ENCODE assay signal across 30 cellular contexts in genomic region chr20:1174787-1175186, GRCh38. TPM values are rescaled to one million over a fixed set of nuclear protein-coding genes. Genes with fewer than 3 reads are reported as not detected.
DNase-seq lines count a peak whose midpoint lies in the region; ATAC-seq, FAIRE-seq and TF ChIP-seq lines count a peak whose summit lies in the region.
"Had no signal": no experiment of that assay in that cellular context is flagged by ENCODE, and none has a peak within 500 bp of the region (broad histone marks: within the 10 kb centered on the region; RNA-seq: fewer than 3 reads in every experiment).

No MANE protein-coding gene starts in this region.

- no peaks in the 10 kb centered on the region for H3K9me2 ChIP-seq in neural cell (ENCODE audit: insufficient read depth, low read length)

- no peak overlapping the region for H3K4me3 Mint-ChIP-seq in activated naive CD8-positive, alpha-beta T cell treated with anti-CD3 and anti-CD28 coated beads, Interleukin-2, amount 50 U/mL, for 24 hours
- no peak overlapping the region for H3K4me3 Mint-ChIP-seq in activated naive CD8-positive, alpha-beta T cell treated with anti-CD3 and anti-CD28 coated beads for 36 hours
- H3K4me3 Mint-ChIP-seq: CD4-positive, alpha-beta memory T cell had no signal

- H3K4me1 Mint-ChIP-seq in activated naive CD8-positive, alpha-beta T cell treated with anti-CD3 and anti-CD28 coated beads, Interleukin-2, amount 50 U/mL, for 24 hours: no peaks in the 10 kb centered on the region
- no peaks in the 10 kb centered on the region for H3K4me1 Mint-ChIP-seq in activated naive CD8-positive, alpha-beta T cell treated with anti-CD3 and anti-CD28 coated beads for 36 hours
- H3K4me1 Mint-ChIP-seq: CD4-positive, alpha-beta memory T cell had no signal

- H3K27ac Mint-ChIP-seq in activated naive CD8-positive, alpha-beta T cell treated with anti-CD3 and anti-CD28 coated beads, Interleukin-2, amount 50 U/mL, for 24 hours: peak overlapping the region; percentile 15
- H3K27ac Mint-ChIP-seq in activated naive CD8-positive, alpha-beta T cell treated with anti-CD3 and anti-CD28 coated beads for 36 hours: no peak overlapping the region
- H3K27ac Mint-ChIP-seq: CD4-positive, alpha-beta memory T cell had no signal

- H3F3A ChIP-seq in neural cell (ENCODE audit: insufficient read depth, low read length, poor library complexity, severe bottlenecking): peaks cover 4% of the 10 kb centered on the region

- DNase-seq in activated naive CD8-positive, alpha-beta T cell treated with anti-CD3 and anti-CD28 coated beads, Interleukin-2, amount 50 U/mL, for 24 hours: no peak
- DNase-seq in activated naive CD8-positive, alpha-beta T cell treated with anti-CD3 and anti-CD28 coated beads for 36 hours: no peak
- DNase-seq in bronchial epithelial cell (ENCODE audit: low read depth): no peak
- no peak for DNase-seq in cardiac septum (ENCODE audit: low spot score)
- no peak for DNase-seq in caudate nucleus (lab: John Stamatoyannopoulos, UW)
- DNase-seq: C1 segment of cervical spinal cord; CD4-positive, alpha-beta memory T cell; COR-L47; DMS53; Kasumi-1; NCI-H1092 treated with DMSO at 0.1 percent for 48 hours; NCI-H1436; NCI-H187; NCI-H2081 treated with DMSO at 0.1 percent for 48 hours; NCI-H2171; NCI-H226; NCI-H510A; NCI-H69; SHP77 had no signal

- no peaks in the 10 kb centered on the region for H4K20me1 ChIP-seq in neural cell (ENCODE audit: insufficient read depth)

- H3K36me3 ChIP-seq in bronchial epithelial cell (ENCODE audit: control insufficient read depth, insufficient read depth, low read length): peaks cover 2% of the 10 kb centered on the region
- H3K36me3 ChIP-seq in neural cell (ENCODE audit: insufficient read depth, low read length): no peaks in the 10 kb centered on the region

- no peak overlapping the region for H3K9ac ChIP-seq in neural cell (ENCODE audit: low read length)

- no peak for ATAC-seq in activated naive CD8-positive, alpha-beta T cell treated with anti-CD3 and anti-CD28 coated beads, Interleukin-2, amount 50 U/mL, for 24 hours
- ATAC-seq: Panc1 had no signal

- no peaks in the 10 kb centered on the region for H3K27me3 Mint-ChIP-seq in activated naive CD8-positive, alpha-beta T cell treated with anti-CD3 and anti-CD28 coated beads, Interleukin-2, amount 50 U/mL, for 24 hours
- H3K27me3 Mint-ChIP-seq in activated naive CD8-positive, alpha-beta T cell treated with anti-CD3 and anti-CD28 coated beads for 36 hours: no peaks in the 10 kb centered on the region
- H3K27me3 Mint-ChIP-seq: CD4-positive, alpha-beta memory T cell had no signal

- TF ChIP-seq RAD21 in neural cell (conservative IDR thresholded peaks at IDR 0.05): no peak

- TF ChIP-seq CTCF in bronchial epithelial cell (IDR thresholded peaks at IDR 0.05; ENCODE audit: insufficient read depth, low read length, severe bottlenecking): no peak
- TF ChIP-seq CTCF in neural cell (IDR thresholded peaks at IDR 0.05; ENCODE audit: poor library complexity, severe bottlenecking): no peak

- H3K27ac ChIP-seq in neural cell (ENCODE audit: low read length): no peak overlapping the region
- H3K27ac ChIP-seq in caudate nucleus (ENCODE audit: low read depth, low read length): no peak overlapping the region
- H3K27ac ChIP-seq: HL-60, RWPE1 had no signal

- no peaks in the 10 kb centered on the region for H3K9me3 ChIP-seq in neural cell (ENCODE audit: low read length)

- no peak overlapping the region for H3K4me2 ChIP-seq in neural cell (ENCODE audit: low read length)

- no peak overlapping the region for H2AFZ ChIP-seq in neural cell (ENCODE audit: low read depth, low read length)

- peaks cover 23% of the 10 kb centered on the region for H3K36me3 Mint-ChIP-seq in activated naive CD8-positive, alpha-beta T cell treated with anti-CD3 and anti-CD28 coated beads, Interleukin-2, amount 50 U/mL, for 24 hours (ENCODE audit: low read depth)
- peaks cover 12% of the 10 kb centered on the region for H3K36me3 Mint-ChIP-seq in activated naive CD8-positive, alpha-beta T cell treated with anti-CD3 and anti-CD28 coated beads for 36 hours

- intact Hi-C loops in cardiac septum (cut with DNase I): no loop called here

- no peaks in the 10 kb centered on the region for H3K79me2 ChIP-seq in neural cell (replicated peaks; ENCODE audit: insufficient read depth, low read length)

- H3K9me3 Mint-ChIP-seq in activated naive CD8-positive, alpha-beta T cell treated with anti-CD3 and anti-CD28 coated beads, Interleukin-2, amount 50 U/mL, for 24 hours: no peaks in the 10 kb centered on the region
- no peaks in the 10 kb centered on the region for H3K9me3 Mint-ChIP-seq in activated naive CD8-positive, alpha-beta T cell treated with anti-CD3 and anti-CD28 coated beads for 36 hours
- H3K9me3 Mint-ChIP-seq: CD4-positive, alpha-beta memory T cell had no signal

- H3K27me3 ChIP-seq in bronchial epithelial cell (ENCODE audit: control insufficient read depth, insufficient read depth, low read length): no peaks in the 10 kb centered on the region
- H3K27me3 ChIP-seq in neural cell (ENCODE audit: insufficient read depth, low read depth, low read length): no peaks in the 10 kb centered on the region

- H3K4me3 ChIP-seq in bronchial epithelial cell (ENCODE audit: low read depth, low read length): no peak overlapping the region
- H3K4me3 ChIP-seq in neural cell (ENCODE audit: low read length): no peak overlapping the region

- FAIRE-seq in bronchial epithelial cell (lab: Jason Lieb, UNC): peak; percentile 97
- FAIRE-seq: A204.1, GM18507 had no signal

- TF ChIP-seq EP300 in neural cell (conservative IDR thresholded peaks at IDR 0.05; ENCODE audit: poor library complexity, severe bottlenecking): no peak

TF ChIP-seq in neural cell, 6 proteins besides CTCF, POLR2A, EP300 and RAD21:
- TF ChIP-seq EZH2 (IDR thresholded peaks at IDR 0.05; ENCODE audit: borderline replicate concordance, insufficient read depth, low read length, poor library complexity, severe bottlenecking) (no peak), POLR2AphosphoS5 (IDR thresholded peaks at IDR 0.05) (peak; percentile 13)

RNA-seq across cellular contexts. Expression of gene TMEM74B, which starts 10.0 kb away (rescaled TPM):
- total RNA-seq in activated naive CD8-positive, alpha-beta T cell treated with anti-CD3 and anti-CD28 coated beads for 36 hours: 1 to 10 TPM; 1.5 to 1.9 TPM
- total RNA-seq in bronchial epithelial cell: 0.38 TPM in 1 of 2 replicates, not detected in the other
- 155 and 164 TPM in 2 replicates for polyA plus RNA-seq in neural cell
- 26.3 and 26.5 TPM in 2 replicates for polyA minus RNA-seq in neural cell
- total RNA-seq in cardiac septum: 2.7 TPM
- total RNA-seq: CD4-positive, alpha-beta memory T cell; G401 had no signal
- polyA plus RNA-seq: CD4-positive, alpha-beta memory T cell had no signal

RNA-seq across cellular contexts. Expression of gene C20orf202, which starts 28.5 kb away (rescaled TPM):
- total RNA-seq in activated naive CD8-positive, alpha-beta T cell treated with anti-CD3 and anti-CD28 coated beads for 36 hours: not detected
- total RNA-seq in bronchial epithelial cell (not detected in 2 replicates), cardiac septum (0.13 TPM)
- 0.62 and 0.84 TPM in 2 replicates for polyA plus RNA-seq in neural cell
- polyA minus RNA-seq in neural cell: 0.97 and 1.0 TPM in 2 replicates
- total RNA-seq: Daoy, G401, H4, M059J, SK-MEL-5 had no signal

RNA-seq across cellular contexts. Expression of gene RAD21L1, which starts 51.1 kb away (rescaled TPM):
- not detected for total RNA-seq in activated naive CD8-positive, alpha-beta T cell treated with anti-CD3 and anti-CD28 coated beads for 36 hours
- total RNA-seq in bronchial epithelial cell (under 0.01 TPM in 1 of 2 replicates, not detected in the other), cardiac septum (not detected)
- polyA plus RNA-seq in neural cell: not detected in 2 replicates
- polyA minus RNA-seq in neural cell: not detected in 2 replicates
- total RNA-seq: G401 had no signal
- polyA plus RNA-seq: CD4-positive, alpha-beta memory T cell had no signal

RNA-seq across cellular contexts. Expression of gene PSMF1, which starts 56.4 kb away (rescaled TPM):
- 100 to 1,000 TPM; 180 to 192 TPM for total RNA-seq in activated naive CD8-positive, alpha-beta T cell treated with anti-CD3 and anti-CD28 coated beads for 36 hours
- 20.3 and 20.7 TPM in 2 replicates for total RNA-seq in bronchial epithelial cell
- 82.7 and 236 TPM in 2 replicates for polyA plus RNA-seq in neural cell
- 86.7 and 133 TPM in 2 replicates for polyA minus RNA-seq in neural cell
- total RNA-seq in cardiac septum: 119 TPM
